In genomic region chr1:152760551-152761190, GRCh38 we compare ENCODE assay signal across 33 cellular contexts. TPM values are rescaled to one million over a fixed set of nuclear protein-coding genes. Genes with fewer than 3 reads are reported as not detected.
"Had no signal": no experiment of that assay in that cellular context is flagged by ENCODE, and none has a peak within 500 bp of the region (broad histone marks: within the 10 kb centered on the region; RNA-seq: fewer than 3 reads in every experiment).

No MANE protein-coding gene starts in this region.

- H3K4me1 ChIP-seq: ascending aorta had no signal

- H3K36me3 Mint-ChIP-seq: activated naive CD8-positive, alpha-beta T cell had no signal

- H3K36me3 ChIP-seq: ascending aorta, WERI-Rb-1 had no signal

- H3K4me3 Mint-ChIP-seq: activated CD4-positive, alpha-beta T cell treated with anti-CD3 and anti-CD28 coated beads, Interleukin-2, amount 10 ng/mL, durations not matched to agents 7 days and 5 days; activated CD8-positive, alpha-beta T cell treated with anti-CD3 and anti-CD28 coated beads, Interleukin-2, amount 10 ng/mL, durations not matched to agents 7 days and 5 days; activated naive CD8-positive, alpha-beta T cell; activated T-cell treated with anti-CD3 and anti-CD28 coated beads, Interleukin-2, amount 50 U/mL, for 24 hours had no signal

- H3K27ac Mint-ChIP-seq: activated CD4-positive, alpha-beta T cell treated with anti-CD3 and anti-CD28 coated beads, Interleukin-2, amount 10 ng/mL, durations not matched to agents 7 days and 5 days; activated CD8-positive, alpha-beta T cell treated with anti-CD3 and anti-CD28 coated beads, Interleukin-2, amount 10 ng/mL, durations not matched to agents 7 days and 5 days; activated naive CD8-positive, alpha-beta T cell; activated T-cell treated with anti-CD3 and anti-CD28 coated beads, Interleukin-2, amount 50 U/mL, for 24 hours; activated T-helper 2 cell treated with anti-CD3 and anti-CD28 coated beads, Interferon-gamma antibody, Interleukin-2, Interleukin-4, amounts not matched to agents 10 μg/mL and 5 μg/mL and 100 μg/mL, durations not matched to agents 14 hours and 24 hours and 36 hours had no signal

- H3K9me3 ChIP-seq: ascending aorta had no signal

- DNase-seq: activated CD4-positive, alpha-beta T cell treated with anti-CD3 and anti-CD28 coated beads for 1 hour; activated CD4-positive, alpha-beta T cell treated with anti-CD3 and anti-CD28 coated beads, Interleukin-2, amount 10 ng/mL, durations not matched to agents 7 days and 5 days; activated CD4-positive, alpha-beta T cell treated with anti-CD3 and anti-CD28 coated beads, Interleukin-2, amount 50 U/mL, for 48 hours; activated CD4-positive, CD25-positive, alpha-beta regulatory T cell; activated CD8-positive, alpha-beta T cell treated with anti-CD3 and anti-CD28 coated beads, Interleukin-2, amount 10 ng/mL, durations not matched to agents 7 days and 5 days; activated gamma-delta T cell; activated naive CD4-positive, alpha-beta T cell treated with Interleukin-2 at 50 U/mL for 16 hours; activated T-cell treated with anti-CD3 and anti-CD28 coated beads, Interleukin-2, amount 50 U/mL, for 24 hours; amniotic stem cell; cerebellar nuclear complex; Kasumi-1; KG1; MM.1S; MV-4-11; NCI-H1092; NCI-H1436 treated with DMSO at 0.1 percent for 48 hours; NCI-H1694 treated with DMSO at 0.1 percent for 48 hours; NCI-H2029; NCI-H345; NCI-H524 treated with DMSO at 0.1 percent for 48 hours; SIG-M5; T1000; WERI-Rb-1 had no signal

- H3K4me3 ChIP-seq: ascending aorta had no signal

- H3K27ac ChIP-seq: ascending aorta, WERI-Rb-1 had no signal

- H3K4me1 Mint-ChIP-seq: activated CD4-positive, alpha-beta T cell treated with anti-CD3 and anti-CD28 coated beads, Interleukin-2, amount 10 ng/mL, durations not matched to agents 7 days and 5 days had no signal

- ATAC-seq: activated CD8-positive, alpha-beta T cell treated with anti-CD3 and anti-CD28 coated beads, Interleukin-2, amount 10 ng/mL, durations not matched to agents 7 days and 5 days; Panc1 had no signal

- H3K27me3 Mint-ChIP-seq: activated CD4-positive, alpha-beta T cell treated with anti-CD3 and anti-CD28 coated beads, Interleukin-2, amount 10 ng/mL, durations not matched to agents 7 days and 5 days had no signal

- H3K9me3 Mint-ChIP-seq: activated CD4-positive, alpha-beta T cell treated with anti-CD3 and anti-CD28 coated beads, Interleukin-2, amount 10 ng/mL, durations not matched to agents 7 days and 5 days; activated T-cell treated with anti-CD3 and anti-CD28 coated beads, Interleukin-2, amount 50 U/mL, for 24 hours; activated T-helper 2 cell treated with anti-CD3 and anti-CD28 coated beads, Interferon-gamma antibody, Interleukin-2, Interleukin-4, amounts not matched to agents 10 μg/mL and 5 μg/mL and 100 μg/mL, durations not matched to agents 14 hours and 24 hours and 36 hours had no signal

- H3K27me3 ChIP-seq: ascending aorta had no signal

RNA-seq across cellular contexts. Expression of gene KPRP, which starts 2.8 kb away (rescaled TPM):
- total RNA-seq: activated CD4-positive, alpha-beta T cell treated with anti-CD3 and anti-CD28 coated beads, Interleukin-2, amount 10 ng/mL, durations not matched to agents 7 days and 5 days; activated CD8-positive, alpha-beta T cell treated with anti-CD3 and anti-CD28 coated beads, Interleukin-2, amount 10 ng/mL, durations not matched to agents 7 days and 5 days; activated T-helper 2 cell treated with anti-CD3 and anti-CD28 coated beads, Interferon-gamma antibody, Interleukin-2, Interleukin-4, amounts not matched to agents 10 μg/mL and 5 μg/mL and 100 μg/mL, durations not matched to agents 14 hours and 24 hours and 36 hours; ascending aorta; cardiac septum; NCI-H460; RPMI7951; SK-MEL-5; T-helper 1 cell treated with Interleukin-12 subunit alpha and Interleukin-12 subunit beta and Interleukin-4 antibody, amounts not matched to agents 30 ng/mL and 1 ng/mL, for 36 hours; T-helper 2 cell treated with Interferon-gamma antibody and Interleukin-4, amounts not matched to agents 100 ng/mL and 5 ng/mL, for 36 hours had no signal

RNA-seq across cellular contexts. Expression of gene LCE1F, which starts 14.3 kb away (rescaled TPM):
- total RNA-seq: activated CD4-positive, alpha-beta T cell treated with anti-CD3 and anti-CD28 coated beads, Interleukin-2, amount 10 ng/mL, durations not matched to agents 7 days and 5 days; activated CD8-positive, alpha-beta T cell treated with anti-CD3 and anti-CD28 coated beads, Interleukin-2, amount 10 ng/mL, durations not matched to agents 7 days and 5 days; activated T-helper 2 cell treated with anti-CD3 and anti-CD28 coated beads, Interferon-gamma antibody, Interleukin-2, Interleukin-4, amounts not matched to agents 10 μg/mL and 5 μg/mL and 100 μg/mL, durations not matched to agents 14 hours and 24 hours and 36 hours; ascending aorta; cardiac septum; NCI-H460; RPMI7951; SK-MEL-5; T-helper 1 cell treated with Interleukin-12 subunit alpha and Interleukin-12 subunit beta and Interleukin-4 antibody, amounts not matched to agents 30 ng/mL and 1 ng/mL, for 36 hours; T-helper 2 cell treated with Interferon-gamma antibody and Interleukin-4, amounts not matched to agents 100 ng/mL and 5 ng/mL, for 36 hours had no signal

RNA-seq across cellular contexts. Expression of gene LCE1E, which starts 25.4 kb away (rescaled TPM):
- total RNA-seq: activated CD4-positive, alpha-beta T cell treated with anti-CD3 and anti-CD28 coated beads, Interleukin-2, amount 10 ng/mL, durations not matched to agents 7 days and 5 days; activated CD8-positive, alpha-beta T cell treated with anti-CD3 and anti-CD28 coated beads, Interleukin-2, amount 10 ng/mL, durations not matched to agents 7 days and 5 days; activated T-helper 2 cell treated with anti-CD3 and anti-CD28 coated beads, Interferon-gamma antibody, Interleukin-2, Interleukin-4, amounts not matched to agents 10 μg/mL and 5 μg/mL and 100 μg/mL, durations not matched to agents 14 hours and 24 hours and 36 hours; ascending aorta; cardiac septum; NCI-H460; RPMI7951; SK-MEL-5; T-helper 1 cell treated with Interleukin-12 subunit alpha and Interleukin-12 subunit beta and Interleukin-4 antibody, amounts not matched to agents 30 ng/mL and 1 ng/mL, for 36 hours; T-helper 2 cell treated with Interferon-gamma antibody and Interleukin-4, amounts not matched to agents 100 ng/mL and 5 ng/mL, for 36 hours had no signal

RNA-seq across cellular contexts. Expression of gene LCE1D, which starts 35.9 kb away (rescaled TPM):
- total RNA-seq: activated CD4-positive, alpha-beta T cell treated with anti-CD3 and anti-CD28 coated beads, Interleukin-2, amount 10 ng/mL, durations not matched to agents 7 days and 5 days; activated CD8-positive, alpha-beta T cell treated with anti-CD3 and anti-CD28 coated beads, Interleukin-2, amount 10 ng/mL, durations not matched to agents 7 days and 5 days; activated T-helper 2 cell treated with anti-CD3 and anti-CD28 coated beads, Interferon-gamma antibody, Interleukin-2, Interleukin-4, amounts not matched to agents 10 μg/mL and 5 μg/mL and 100 μg/mL, durations not matched to agents 14 hours and 24 hours and 36 hours; ascending aorta; cardiac septum; NCI-H460; RPMI7951; SK-MEL-5; T-helper 1 cell treated with Interleukin-12 subunit alpha and Interleukin-12 subunit beta and Interleukin-4 antibody, amounts not matched to agents 30 ng/mL and 1 ng/mL, for 36 hours; T-helper 2 cell treated with Interferon-gamma antibody and Interleukin-4, amounts not matched to agents 100 ng/mL and 5 ng/mL, for 36 hours had no signal

RNA-seq across cellular contexts. Expression of gene LCE1C, which starts 45.8 kb away (rescaled TPM):
- total RNA-seq: activated CD4-positive, alpha-beta T cell treated with anti-CD3 and anti-CD28 coated beads, Interleukin-2, amount 10 ng/mL, durations not matched to agents 7 days and 5 days; activated CD8-positive, alpha-beta T cell treated with anti-CD3 and anti-CD28 coated beads, Interleukin-2, amount 10 ng/mL, durations not matched to agents 7 days and 5 days; activated T-helper 2 cell treated with anti-CD3 and anti-CD28 coated beads, Interferon-gamma antibody, Interleukin-2, Interleukin-4, amounts not matched to agents 10 μg/mL and 5 μg/mL and 100 μg/mL, durations not matched to agents 14 hours and 24 hours and 36 hours; ascending aorta; cardiac septum; NCI-H460; RPMI7951; SK-MEL-5; T-helper 1 cell treated with Interleukin-12 subunit alpha and Interleukin-12 subunit beta and Interleukin-4 antibody, amounts not matched to agents 30 ng/mL and 1 ng/mL, for 36 hours; T-helper 2 cell treated with Interferon-gamma antibody and Interleukin-4, amounts not matched to agents 100 ng/mL and 5 ng/mL, for 36 hours had no signal
